Comparison of ENCODE assay signal across 26 cellular contexts in genomic region chr6:138648127-138648526, GRCh38.
"Had no signal": no experiment of that assay in that cellular context is flagged by ENCODE, and none has a peak within 500 bp of the region (broad histone marks: within the 10 kb centered on the region; RNA-seq: fewer than 3 reads in every experiment).

No MANE protein-coding gene starts in this region.

- H3K27me3 Mint-ChIP-seq: natural killer cell treated with Interleukin-12 subunit alpha and Interleukin-12 subunit beta and Interleukin-15 and Interleukin-18, amount 100 ng/mL, for 72 hours; progenitor cell of endocrine pancreas; type B pancreatic cell had no signal

- DNase-seq: heart right ventricle; islet precursor cell; left ventricle myocardium inferior; midbrain; mucosa of descending colon; naive thymus-derived CD4-positive, alpha-beta T cell; stimulated activated CD4-positive, alpha-beta T cell treated with anti-CD3 and anti-CD28 coated beads, Interleukin-12 subunit alpha, Interleukin-12 subunit beta, amount 100 ng/mL, for 4 hours; stimulated activated CD4-positive, alpha-beta T cell treated with anti-CD3 and anti-CD28 coated beads, Interleukin-15, amount 100 ng/mL, for 24 hours; stimulated activated CD4-positive, alpha-beta T cell treated with anti-CD3 and anti-CD28 coated beads, Interleukin-2, amount 100 ng/mL, for 24 hours; stimulated activated CD4-positive, alpha-beta T cell treated with anti-CD3 and anti-CD28 coated beads, Interleukin-4, amount 100 ng/mL, for 24 hours; stimulated activated naive CD4-positive, alpha-beta T cell; tibial artery; uterus had no signal

- H3K27ac Mint-ChIP-seq: memory B cell; naive thymus-derived CD4-positive, alpha-beta T cell; natural killer cell treated with Interleukin-12 subunit alpha and Interleukin-12 subunit beta and Interleukin-15 and Interleukin-18, amount 100 ng/mL, for 72 hours; progenitor cell of endocrine pancreas; stimulated activated effector memory CD8-positive, alpha-beta T cell treated with anti-CD3 and anti-CD28 coated beads, Interleukin-12 subunit alpha, Interleukin-12 subunit beta, amount 100 ng/mL, for 72 hours; stimulated activated naive CD8-positive, alpha-beta T cell treated with anti-CD3 and anti-CD28 coated beads, Interleukin-15, Interleukin-2, amounts not matched to agents 100 ng/mL and 50 ng/mL, for 24 hours; type B pancreatic cell had no signal

- H3K27me3 ChIP-seq: heart right ventricle, hepatocyte, right atrium auricular region, suprapubic skin, tibial artery, uterus had no signal

- H3K9me3 ChIP-seq: heart right ventricle, left ventricle myocardium inferior, mucosa of descending colon, right atrium auricular region, suprapubic skin, thoracic aorta, tibial artery, uterus had no signal

- H3K4me1 ChIP-seq: left ventricle myocardium inferior, right atrium auricular region, uterus had no signal

- H2AFZ ChIP-seq: hepatocyte had no signal

- H3K4me2 ChIP-seq: hepatocyte had no signal

- H3K79me2 ChIP-seq: hepatocyte had no signal

- H3K4me3 Mint-ChIP-seq: memory B cell; naive thymus-derived CD4-positive, alpha-beta T cell; natural killer cell treated with Interleukin-12 subunit alpha and Interleukin-12 subunit beta and Interleukin-15 and Interleukin-18, amount 100 ng/mL, for 72 hours; stimulated activated effector memory CD8-positive, alpha-beta T cell treated with anti-CD3 and anti-CD28 coated beads, Interleukin-12 subunit alpha, Interleukin-12 subunit beta, amount 100 ng/mL, for 72 hours; stimulated activated naive CD8-positive, alpha-beta T cell treated with anti-CD3 and anti-CD28 coated beads, Interleukin-15, Interleukin-2, amounts not matched to agents 100 ng/mL and 50 ng/mL, for 24 hours; type B pancreatic cell had no signal

- H3K9me3 Mint-ChIP-seq: memory B cell; natural killer cell treated with Interleukin-12 subunit alpha and Interleukin-12 subunit beta and Interleukin-15 and Interleukin-18, amount 100 ng/mL, for 72 hours; stimulated activated effector memory CD8-positive, alpha-beta T cell treated with anti-CD3 and anti-CD28 coated beads, Interleukin-12 subunit alpha, Interleukin-12 subunit beta, amount 100 ng/mL, for 72 hours; stimulated activated naive CD8-positive, alpha-beta T cell treated with anti-CD3 and anti-CD28 coated beads, Interleukin-15, Interleukin-2, amounts not matched to agents 100 ng/mL and 50 ng/mL, for 24 hours; type B pancreatic cell had no signal

- H3K4me3 ChIP-seq: heart right ventricle, hepatocyte, left ventricle myocardium inferior, lung, mucosa of descending colon, right atrium auricular region, skin epidermis, suprapubic skin, thoracic aorta, tibial artery, uterus had no signal

- H3K36me3 Mint-ChIP-seq: memory B cell; naive thymus-derived CD4-positive, alpha-beta T cell; natural killer cell treated with Interleukin-12 subunit alpha and Interleukin-12 subunit beta and Interleukin-15 and Interleukin-18, amount 100 ng/mL, for 72 hours; stimulated activated effector memory CD8-positive, alpha-beta T cell treated with anti-CD3 and anti-CD28 coated beads, Interleukin-12 subunit alpha, Interleukin-12 subunit beta, amount 100 ng/mL, for 72 hours had no signal

- H3K27ac ChIP-seq: heart right ventricle, hepatocyte, left ventricle myocardium inferior, right atrium auricular region, suprapubic skin, thoracic aorta, tibial artery, uterus had no signal

- H3K36me3 ChIP-seq: heart right ventricle, left ventricle myocardium inferior, right atrium auricular region, suprapubic skin, thoracic aorta, tibial artery, uterus had no signal

- ATAC-seq: heart right ventricle; mucosa of descending colon; naive thymus-derived CD4-positive, alpha-beta T cell; natural killer cell treated with Interleukin-12 subunit alpha and Interleukin-12 subunit beta and Interleukin-15 and Interleukin-18, amount 100 ng/mL, for 72 hours; sciatic nerve; stimulated activated effector memory CD8-positive, alpha-beta T cell treated with anti-CD3 and anti-CD28 coated beads, Interleukin-12 subunit alpha, Interleukin-12 subunit beta, amount 100 ng/mL, for 72 hours had no signal

- H3K4me1 Mint-ChIP-seq: memory B cell; naive thymus-derived CD4-positive, alpha-beta T cell; stimulated activated effector memory CD8-positive, alpha-beta T cell treated with anti-CD3 and anti-CD28 coated beads, Interleukin-12 subunit alpha, Interleukin-12 subunit beta, amount 100 ng/mL, for 72 hours had no signal
